8 cellular contexts compared by ENCODE assay signal in genomic region chr11:17207317-17208256, GRCh38. TPM values are rescaled to one million over a fixed set of nuclear protein-coding genes. Genes with fewer than 3 reads are reported as not detected.
A peak's percentile ranks its signal among the peaks of the same experiment; 100 is the strongest.
DNase-seq lines count a peak whose midpoint lies in the region; ATAC-seq and TF ChIP-seq lines count a peak whose summit lies in the region.

Gene PIK3C2A (minus strand): TSS chr11:17207986. CDS start chr11:17169741, 38,245 bp downstream.

- DNase-seq in CD14-positive monocyte (ENCODE audit: low spot score) (peak; percentile 92), NCI-H748 (lab: John Stamatoyannopoulos, UW; ENCODE audit: unreplicated experiment) (peak; percentile 98), cortex of kidney (lab: John Stamatoyannopoulos, UW) (peak; percentile 78), left kidney (ENCODE audit: low read depth, low spot score) (peak; percentile 99)
- DNase-seq in activated CD4-positive, alpha-beta T cell treated with anti-CD3 and anti-CD28 coated beads, Interleukin-2, amount 50 U/mL, for 1 hour = peak; percentile 94
- DNase-seq in stimulated activated CD4-positive, alpha-beta T cell treated with anti-CD3 and anti-CD28 coated beads, Interleukin-2, amount 100 ng/mL, for 24 hours = peak; percentile 95 to 97

- ATAC-seq in GM19395 (IDR thresholded peaks at IDR 0.05; ENCODE audit: unreplicated experiment) (peak; percentile 97), HG03558 (IDR thresholded peaks at IDR 0.05; ENCODE audit: extremely low read depth, unreplicated experiment) (peak; percentile 91)

- peaks cover 0 to 3% (median 0%) of the 10 kb centered on the region in 3 donors for H3K27me3 Mint-ChIP-seq in CD14-positive monocyte (ENCODE audit: low read depth in 3 of 3)

- TF ChIP-seq CTCF in CD14-positive monocyte (IDR thresholded peaks at IDR 0.05) = no peak

- H3K36me3 Mint-ChIP-seq in CD14-positive monocyte = peaks cover 9% of the 10 kb centered on the region in 2 donors

- H3K4me3 Mint-ChIP-seq in CD14-positive monocyte = peak within 1 kb of the TSS; percentile 96 to 98

- H3K27ac Mint-ChIP-seq in CD14-positive monocyte = peak within 1 kb of the TSS; percentile 97 to 99 (median 98)

- H3K4me1 Mint-ChIP-seq in CD14-positive monocyte = peaks cover 49% of the 10 kb centered on the region

- intact Hi-C loops in CD14-positive monocyte (cut with micrococcal nuclease) = loop anchor here (5.0 kb wide), 3 partner anchors 70 to 130 kb away; partner anchors contain the start of genes NUCB2 (in 1 of the 2) and RPS13 (in 1 of the 2)

- H3K9me3 Mint-ChIP-seq in CD14-positive monocyte = no peaks in the 10 kb centered on the region

RNA-seq across cellular contexts. Expression of gene PIK3C2A, which starts in this region (rescaled TPM):
- 1 to 10 TPM; 5.3 to 6.0 TPM for polyA plus RNA-seq in CD14-positive monocyte

Comparison
In these comparisons a context has a peak if more than half of its experiments do, and no peak if none do; other contexts are left out.
1. Peak in every context shown above with its lines: DNase-seq and ATAC-seq.